Comparison of ENCODE assay signal across 24 cellular contexts in the genomic region with DNA sequence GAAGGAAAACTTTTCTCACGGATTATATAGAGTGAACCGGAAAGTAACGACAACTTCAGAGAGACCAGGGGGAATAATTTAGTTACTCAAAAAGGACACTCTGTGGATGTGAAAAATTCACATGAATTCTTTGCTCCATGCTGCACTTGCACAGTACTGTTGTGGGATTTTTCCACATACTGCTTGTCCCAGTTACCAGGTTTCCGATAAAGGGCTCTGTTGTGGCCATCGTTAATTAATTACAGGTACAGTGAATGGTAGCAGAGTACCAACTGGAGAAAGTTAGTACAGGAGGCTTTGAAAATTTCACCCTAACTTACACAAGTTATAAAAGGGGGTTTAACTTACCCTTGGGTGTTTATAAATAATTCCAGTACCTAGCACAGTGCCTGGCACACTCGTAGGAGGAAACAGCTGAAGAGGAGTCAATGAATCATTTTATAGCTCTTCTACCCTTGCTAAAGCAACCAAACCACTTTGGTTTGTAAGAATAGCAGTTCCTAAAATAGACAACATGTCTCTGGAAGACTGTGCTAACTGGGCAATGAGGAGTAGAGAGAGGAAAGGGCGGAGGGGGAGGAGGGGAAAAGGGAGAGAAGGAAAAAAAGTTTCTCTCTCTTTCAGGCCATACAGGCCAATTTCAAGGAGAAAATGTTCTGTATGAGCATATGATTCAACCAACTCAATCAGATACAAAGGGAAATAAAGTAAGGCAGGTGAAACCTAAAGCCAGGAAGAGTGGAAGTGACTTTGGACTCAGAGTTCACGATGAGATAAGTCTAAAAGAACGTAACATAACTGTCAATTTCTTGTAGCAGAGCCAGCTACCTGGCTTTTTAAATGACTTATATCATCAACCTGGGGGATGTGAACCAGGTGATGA.
DNase-seq lines count a peak whose midpoint lies in the region; ATAC-seq, FAIRE-seq and TF ChIP-seq lines count a peak whose summit lies in the region.
"Had no signal": no experiment of that assay in that cellular context is flagged by ENCODE, and none has a peak within 500 bp of the region (broad histone marks: within the 10 kb centered on the region; RNA-seq: fewer than 3 reads in every experiment).

No MANE protein-coding gene starts in this region.

- no peak overlapping the region for H4K8ac ChIP-seq in H1 (ENCODE audit: extremely low read depth, insufficient read depth, low read length)

- WGBS in H1 (ENCODE audit: extremely low coverage in 1 of 2, insufficient coverage in 1 of 2, insufficient read length in 1 of 2, insufficient replicate concordance in 2 of 2, low coverage in 1 of 2, low lambda C conversion rate in 2 of 2, missing lambda C conversion rate in 1 of 2), 2 experiments, result 89% methylated on average over 9 of the region's 9 CpGs; no CpG with 5 or more reads in 1 of the 2 experiments
- 65% methylated on average over 9 of the region's 9 CpGs for WGBS in right lobe of liver (ENCODE audit: insufficient coverage, low coverage, low lambda C conversion rate, missing lambda C conversion rate)
- 61 to 63% methylated on average over 9 of the region's 9 CpGs for WGBS in pancreas, 2 donors
- 77% methylated on average over 9 of the region's 9 CpGs for WGBS in suprapubic skin

- no peak overlapping the region for H3K27ac Mint-ChIP-seq in GM23338
- H3K27ac Mint-ChIP-seq: CD8-positive, alpha-beta memory T cell had no signal

- TF ChIP-seq EP300 in H1 (IDR thresholded peaks at IDR 0.05; ENCODE audit: borderline replicate concordance in 1 of 2, low read depth in 2 of 2, low read length in 2 of 2), result no peak
- no peak for TF ChIP-seq EP300 in suprapubic skin (IDR thresholded peaks at IDR 0.05)

- H2AFZ ChIP-seq in GM23338 (peak overlapping the region; percentile 89), H1 (ENCODE audit: low read length) (peak overlapping the region; percentile 6; the same call in 1 of the 2 replicates)

- H3K9ac ChIP-seq in H1 (replicated peaks in 1 of 4; ENCODE audit: extremely low read depth in 1 of 4, low read depth in 3 of 4, low read length in 3 of 4), result no peak overlapping the region

- H3K18ac ChIP-seq in H1 (ENCODE audit: extremely low read depth, low read length), result no peak overlapping the region

- no peaks in the 10 kb centered on the region for H3K36me3 Mint-ChIP-seq in GM23338 (ENCODE audit: low read depth)
- H3K36me3 Mint-ChIP-seq: CD14-positive monocyte; CD8-positive, alpha-beta memory T cell had no signal

- no peak overlapping the region for H2BK120ac ChIP-seq in H1 (replicated peaks; ENCODE audit: low read depth, low read length)

- FAIRE-seq in H1 (lab: Jason Lieb, UNC) (peak; percentile 19), pancreas (lab: Jason Lieb, UNC) (no peak), GM12892 (lab: Jason Lieb, UNC) (no peak)

- H3K4me3 Mint-ChIP-seq in GM23338, result no peak overlapping the region
- H3K4me3 Mint-ChIP-seq: CD14-positive monocyte; CD8-positive, alpha-beta memory T cell had no signal

- no peak overlapping the region for H2BK20ac ChIP-seq in H1 (ENCODE audit: low read length)

- H3K27me3 ChIP-seq in GM23338 (ENCODE audit: insufficient read depth) (no peaks in the 10 kb centered on the region), H1 (replicated peaks in 1 of 4; ENCODE audit: control insufficient read depth in 3 of 4, extremely low read depth in 1 of 4, insufficient read depth in 3 of 4, low read length in 3 of 4) (no peaks in the 10 kb centered on the region), right lobe of liver (no peaks in the 10 kb centered on the region), pancreas (no peaks in the 10 kb centered on the region), suprapubic skin (peaks cover 4% of the 10 kb centered on the region)
- H3K27me3 ChIP-seq: BE2C, SJSA1 had no signal

- H3K4ac ChIP-seq in H1 (replicated peaks; ENCODE audit: insufficient read length, low read depth, low read length), result no peak overlapping the region

- H3K14ac ChIP-seq in H1 (ENCODE audit: insufficient read length), result no peak overlapping the region

- no peaks in the 10 kb centered on the region for H3K9me3 Mint-ChIP-seq in GM23338
- H3K9me3 Mint-ChIP-seq: CD8-positive, alpha-beta memory T cell had no signal

- H3K4me3 ChIP-seq in GM23338, result no peak overlapping the region
- no peak overlapping the region for H3K4me3 ChIP-seq in H1 (ENCODE audit: extremely low read depth in 1 of 4, insufficient read depth in 2 of 4, low read depth in 3 of 4, low read length in 4 of 4)
- H3K4me3 ChIP-seq in right lobe of liver, result peak overlapping the region in 1 of 3 donors; percentile 17
- no peak overlapping the region for H3K4me3 ChIP-seq in pancreas
- no peak overlapping the region for H3K4me3 ChIP-seq in suprapubic skin
- H3K4me3 ChIP-seq: MG63, PC-9, SJSA1 had no signal

- 0 out of 2 replicates have a peak, but pooled peaks cover 3% of the 10 kb centered on the region for H3K9me2 ChIP-seq in GM23338 (ENCODE audit: insufficient read depth)

- intact Hi-C loops in right lobe of liver (cut with DNase I) (no loop called here), pancreas (cut with DNase I) (no loop called here)

- no peak overlapping the region for H4K91ac ChIP-seq in H1 (replicated peaks; ENCODE audit: insufficient read length, low read length)

- H3K79me2 ChIP-seq in GM23338 (replicated peaks; ENCODE audit: insufficient read depth), result no peaks in the 10 kb centered on the region
- no peaks in the 10 kb centered on the region for H3K79me2 ChIP-seq in H1 (ENCODE audit: control insufficient read depth in 1 of 2, insufficient read depth in 2 of 2, low read length in 2 of 2)

- no peak for TF ChIP-seq POLR2A in H1 (IDR thresholded peaks at IDR 0.05; ENCODE audit: control extremely low read depth in 1 of 2, low read depth in 2 of 2, low read length in 2 of 2)
- no peak for TF ChIP-seq POLR2A in right lobe of liver (IDR thresholded peaks at IDR 0.05)
- TF ChIP-seq POLR2A in suprapubic skin (IDR thresholded peaks at IDR 0.05), result no peak
- no peak for TF ChIP-seq POLR2A in GM12892 (IDR thresholded peaks at IDR 0.05; ENCODE audit: low read depth, low read length)

- peaks cover 3% of the 10 kb centered on the region for H3K27me3 Mint-ChIP-seq in GM23338 (ENCODE audit: insufficient read depth, low read depth, poor library complexity)

- H3K23me2 ChIP-seq in H1 (ENCODE audit: low read depth, low read length), result no peaks in the 10 kb centered on the region

- H3K27ac ChIP-seq in GM23338 (ENCODE audit: low read depth) (no peak overlapping the region), H1 (ENCODE audit: low read depth, low read length) (no peak overlapping the region), right lobe of liver (peak overlapping the region in 1 of 3 donors; percentile 7), pancreas (peak overlapping the region; percentile 14 to 65 (median 40)), suprapubic skin (no peak overlapping the region)
- H3K27ac ChIP-seq: PC-9, SJSA1 had no signal

- no peaks in the 10 kb centered on the region for H3K79me1 ChIP-seq in H1 (ENCODE audit: low read depth, low read length)

- DNase-seq in GM23338 (ENCODE audit: low spot score) (no peak), H1 (ENCODE audit: low read depth in 1 of 2, low spot score in 2 of 2) (no peak), right lobe of liver (no peak), pancreas (no peak), suprapubic skin (ENCODE audit: low spot score in 2 of 2) (no peak), GM12892 (ENCODE audit: insufficient read length) (no peak), DMS114 treated with DMSO at 0.1 percent for 48 hours (lab: John Stamatoyannopoulos, UW; ENCODE audit: unreplicated experiment) (no peak)
- DNase-seq: 8988T; ACHN; BE2C; CD8-positive, alpha-beta memory T cell; DMS 273 treated with DMSO at 0.1 percent for 48 hours; KBM-7; MG63; NCI-H2029; NCI-H2227 treated with DMSO at 0.1 percent for 48 hours; NCI-H526 treated with DMSO at 0.1 percent for 48 hours; PC-9; Right ventricle myocardium superior; RPMI8226 had no signal

- H2BK5ac ChIP-seq in H1 (ENCODE audit: low read depth, low read length), result no peak overlapping the region

- no peak overlapping the region for H4K5ac ChIP-seq in H1 (ENCODE audit: insufficient read length, low read depth, low read length)

- H3K9me3 ChIP-seq in H1 (ENCODE audit: insufficient read depth in 2 of 2, low read depth in 1 of 2, low read length in 1 of 2) (no peaks in the 10 kb centered on the region), right lobe of liver (no peaks in the 10 kb centered on the region), pancreas (no peaks in the 10 kb centered on the region), suprapubic skin (no peaks in the 10 kb centered on the region)
- H3K9me3 ChIP-seq: BE2C, MG63, SJSA1 had no signal

- no peaks in the 10 kb centered on the region for H3K36me3 ChIP-seq in GM23338 (ENCODE audit: insufficient read depth)
- no peaks in the 10 kb centered on the region for H3K36me3 ChIP-seq in H1 (ENCODE audit: control insufficient read depth in 2 of 4, insufficient read depth in 4 of 4, low read length in 3 of 4)
- no peaks in the 10 kb centered on the region for H3K36me3 ChIP-seq in right lobe of liver
- H3K36me3 ChIP-seq in pancreas, result no peaks in the 10 kb centered on the region
- no peaks in the 10 kb centered on the region for H3K36me3 ChIP-seq in suprapubic skin
- H3K36me3 ChIP-seq: BE2C, MG63, SJSA1 had no signal

- no peak for TF ChIP-seq RAD21 in H1 (IDR thresholded peaks at IDR 0.05 in 1 of 2, conservative IDR thresholded peaks at IDR 0.05 in 1 of 2; ENCODE audit: low read depth in 2 of 2, low read length in 2 of 2)

- no peak overlapping the region for H2AK5ac ChIP-seq in H1 (ENCODE audit: low read depth, low read length)

- no peak for ATAC-seq in GM23338
- ATAC-seq in right lobe of liver, result peak; percentile 58 to 91 (median 75)
- peak; percentile 69 to 76 (median 75) for ATAC-seq in pancreas
- ATAC-seq in HG03457 (IDR thresholded peaks at IDR 0.05; ENCODE audit: unreplicated experiment), result no peak
- ATAC-seq: HCT116 had no signal

- no peak overlapping the region for H3K4me2 ChIP-seq in GM23338
- no peak overlapping the region for H3K4me2 ChIP-seq in H1 (ENCODE audit: insufficient read depth in 1 of 2, low read depth in 2 of 2, low read length in 2 of 2)
- H3K4me2 ChIP-seq: PC-9 had no signal

- H4K20me1 ChIP-seq in GM23338 (replicated peaks; ENCODE audit: insufficient read depth), result no peaks in the 10 kb centered on the region
- H4K20me1 ChIP-seq in H1 (replicated peaks in 1 of 2; ENCODE audit: control insufficient read depth in 1 of 2, insufficient read depth in 2 of 2, low read length in 2 of 2), result no peaks in the 10 kb centered on the region

- no peak overlapping the region for H2BK12ac ChIP-seq in H1 (ENCODE audit: low read depth, low read length)

- no peak for TF ChIP-seq CTCF in GM23338 (conservative IDR thresholded peaks at IDR 0.05; ENCODE audit: low read depth in 2 of 2)
- TF ChIP-seq CTCF in H1 (IDR thresholded peaks at IDR 0.05; ENCODE audit: control extremely low read depth in 1 of 3, insufficient read depth in 1 of 3, low read depth in 1 of 3, low read length in 3 of 3), result no peak
- no peak for TF ChIP-seq CTCF in right lobe of liver (IDR thresholded peaks at IDR 0.05)
- TF ChIP-seq CTCF in pancreas (IDR thresholded peaks at IDR 0.05), result no peak
- TF ChIP-seq CTCF in suprapubic skin (IDR thresholded peaks at IDR 0.05), result no peak

- CTCF ChIA-PET in H1 (lab: Charles Lee; ENCODE audit: partially characterized antibody), result interaction anchor here (1.0 kb wide), 1 partner anchor 77 kb away, joined by 4 read pairs; no protein-coding TSS in a partner anchor

- POLR2A ChIA-PET in H1 (lab: Charles Lee; ENCODE audit: partially characterized antibody), result no interaction called here

- H3K4me1 ChIP-seq in GM23338 (ENCODE audit: insufficient read depth) (no peaks in the 10 kb centered on the region), H1 (replicated peaks in 1 of 4; ENCODE audit: control insufficient read depth in 3 of 4, insufficient read depth in 4 of 4, low read length in 3 of 4) (no peaks in the 10 kb centered on the region), right lobe of liver (peaks cover 0 to 10% (median 0%) of the 10 kb centered on the region in 4 donors), pancreas (peaks cover 0 to 11% (median 0%) of the 10 kb centered on the region in 3 donors), suprapubic skin (no peaks in the 10 kb centered on the region)
- H3K4me1 ChIP-seq: BE2C, SJSA1 had no signal

- no peaks in the 10 kb centered on the region for H3F3A ChIP-seq in GM23338 (replicated peaks; ENCODE audit: low read depth)

- no peak overlapping the region for H3K23ac ChIP-seq in H1 (ENCODE audit: insufficient read length)

- no peak overlapping the region for H2BK15ac ChIP-seq in H1 (ENCODE audit: low read length)

- peaks cover 3% of the 10 kb centered on the region; the same call in 1 of the 3 replicates for H3K4me1 Mint-ChIP-seq in GM23338
- H3K4me1 Mint-ChIP-seq: CD14-positive monocyte; CD8-positive, alpha-beta memory T cell had no signal

- H3K56ac ChIP-seq in H1 (replicated peaks; ENCODE audit: insufficient read length, low read depth, low read length), result no peak overlapping the region

Comparison
In these comparisons a context has a peak if more than half of its experiments do, and no peak if none do; other contexts are left out.
1. ATAC-seq: peak in right lobe of liver (4 of 4) and pancreas (4 of 4); none in GM23338 (single experiment) and HG03457 (single experiment).
2. H3K27ac ChIP-seq: peak in pancreas (4 of 4); none in GM23338 (single experiment), H1 (single experiment) and suprapubic skin (single experiment).